9 cellular contexts compared by ENCODE assay signal in genomic region chr15:89206908-89207331, GRCh38. TPM values are rescaled to one million over a fixed set of nuclear protein-coding genes. Genes with fewer than 3 reads are reported as not detected.
A peak's percentile ranks its signal among the peaks of the same experiment; 100 is the strongest.
DNase-seq lines count a peak whose midpoint lies in the region; ATAC-seq and TF ChIP-seq lines count a peak whose summit lies in the region.
"Had no signal": no experiment of that assay in that cellular context is flagged by ENCODE, and none has a peak within 500 bp of the region (broad histone marks: within the 10 kb centered on the region; RNA-seq: fewer than 3 reads in every experiment).

No MANE protein-coding gene starts in this region.

- DNase-seq in C1 segment of cervical spinal cord (lab: John Stamatoyannopoulos, UW) (peak in 12 of 14 donors; percentile 13 to 78 (median 57)), HT1080 (ENCODE audit: low read depth) (peak; percentile 74), RPMI7951 (ENCODE audit: low read depth) (peak; percentile 68), activated T-helper 1 cell treated with Interleukin-2 at 50 U/mL for 16 hours (ENCODE audit: low read depth) (peak; percentile 52), fibroblast of peridontal ligament (ENCODE audit: extremely low read depth) (peak; percentile 64), neural crest cell (ENCODE audit: low read depth, low spot score) (peak; percentile 86)

- H3K27me3 Mint-ChIP-seq in neural crest cell (ENCODE audit: low read depth): no peaks in the 10 kb centered on the region
- no peaks in the 10 kb centered on the region for H3K27me3 Mint-ChIP-seq in stimulated activated naive CD8-positive, alpha-beta T cell treated with anti-CD3 and anti-CD28 coated beads, Interleukin-15, Interleukin-2, amounts not matched to agents 100 ng/mL and 50 ng/mL, for 24 hours
- H3K27me3 Mint-ChIP-seq: IgD-negative memory B cell had no signal

- H3K36me3 Mint-ChIP-seq in neural crest cell (ENCODE audit: low read depth): no peaks in the 10 kb centered on the region
- H3K36me3 Mint-ChIP-seq in stimulated activated naive CD8-positive, alpha-beta T cell treated with anti-CD3 and anti-CD28 coated beads, Interleukin-15, Interleukin-2, amounts not matched to agents 100 ng/mL and 50 ng/mL, for 24 hours (ENCODE audit: low read depth): peaks cover 6% of the 10 kb centered on the region

- TF ChIP-seq CTCF in neural crest cell (conservative IDR thresholded peaks at IDR 0.05): peak; percentile 98

- no peak overlapping the region for H3K27ac Mint-ChIP-seq in neural crest cell (ENCODE audit: unreplicated experiment)
- peak overlapping the region; percentile 68 for H3K27ac Mint-ChIP-seq in stimulated activated naive CD8-positive, alpha-beta T cell treated with anti-CD3 and anti-CD28 coated beads, Interleukin-15, Interleukin-2, amounts not matched to agents 100 ng/mL and 50 ng/mL, for 24 hours

- H3K4me3 Mint-ChIP-seq in neural crest cell: peak overlapping the region; percentile 69
- no peak overlapping the region for H3K4me3 Mint-ChIP-seq in stimulated activated naive CD8-positive, alpha-beta T cell treated with anti-CD3 and anti-CD28 coated beads, Interleukin-15, Interleukin-2, amounts not matched to agents 100 ng/mL and 50 ng/mL, for 24 hours
- H3K4me3 Mint-ChIP-seq: IgD-negative memory B cell had no signal

- H3K9me3 Mint-ChIP-seq in neural crest cell: no peaks in the 10 kb centered on the region
- H3K9me3 Mint-ChIP-seq in stimulated activated naive CD8-positive, alpha-beta T cell treated with anti-CD3 and anti-CD28 coated beads, Interleukin-15, Interleukin-2, amounts not matched to agents 100 ng/mL and 50 ng/mL, for 24 hours: no peaks in the 10 kb centered on the region
- H3K9me3 Mint-ChIP-seq: IgD-negative memory B cell had no signal

- peaks cover 11% of the 10 kb centered on the region for H3K4me1 Mint-ChIP-seq in neural crest cell
- H3K4me1 Mint-ChIP-seq in stimulated activated naive CD8-positive, alpha-beta T cell treated with anti-CD3 and anti-CD28 coated beads, Interleukin-15, Interleukin-2, amounts not matched to agents 100 ng/mL and 50 ng/mL, for 24 hours (ENCODE audit: low read depth): peaks cover 47% of the 10 kb centered on the region

- ATAC-seq in GM19438 (IDR thresholded peaks at IDR 0.05; ENCODE audit: low read depth, unreplicated experiment): peak; percentile 81

RNA-seq across cellular contexts. Expression of gene RLBP1, which starts 14.5 kb away (rescaled TPM):
- not detected in 2 replicates for total RNA-seq in HT1080 (2014; rRNA removed; shearing (Covaris generic))
- polyA plus RNA-seq in HT1080 (2015; cell fraction: cytosol; rRNA removed): not detected in 2 replicates
- polyA plus RNA-seq in HT1080 (2015; cell fraction: nucleus; rRNA removed): not detected in 2 replicates
- total RNA-seq in RPMI7951 (2014; rRNA removed; shearing (Covaris generic)): not detected in 2 replicates
- total RNA-seq in neural crest cell: 5.7 and 6.3 TPM in 2 replicates
- polyA plus RNA-seq: IgD-negative memory B cell had no signal

RNA-seq across cellular contexts. Expression of gene FANCI, which starts 36.9 kb away (rescaled TPM):
- total RNA-seq in HT1080 (2014; rRNA removed; shearing (Covaris generic)): 43.2 and 54.5 TPM in 2 replicates
- 25.3 and 29.1 TPM in 2 replicates for polyA plus RNA-seq in HT1080 (2015; cell fraction: cytosol; rRNA removed)
- polyA plus RNA-seq in HT1080 (2015; cell fraction: nucleus; rRNA removed): 88.3 and 193 TPM in 2 replicates
- 73.8 and 86.6 TPM in 2 replicates for total RNA-seq in RPMI7951 (2014; rRNA removed; shearing (Covaris generic))
- 164 and 172 TPM in 2 replicates for total RNA-seq in neural crest cell

Comparison
In these comparisons a context has a peak if more than half of its experiments do, and no peak if none do; other contexts are left out.
1. Peak in every context shown above with its lines: DNase-seq and ATAC-seq.